Comparison of ENCODE assay signal across 8 cellular contexts in the genomic region with DNA sequence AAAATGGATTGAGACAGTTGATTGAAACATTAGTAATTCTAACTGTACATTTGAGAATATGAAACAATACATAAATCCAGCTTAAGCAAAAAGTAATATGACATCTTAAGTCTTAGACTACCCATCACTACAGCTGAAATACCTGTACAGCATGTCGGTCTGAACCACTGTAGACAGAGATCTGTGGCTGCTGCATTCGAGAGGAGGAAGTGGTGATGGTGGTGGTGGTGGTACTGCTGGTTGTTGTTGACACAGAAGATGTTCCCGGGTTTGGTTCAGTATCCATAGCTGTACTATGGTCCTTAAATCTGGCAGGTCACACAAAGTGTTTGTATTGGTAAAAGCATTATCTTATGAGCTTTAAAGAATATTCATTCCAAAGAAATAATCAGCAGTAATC. TPM values are rescaled to one million over a fixed set of nuclear protein-coding genes. Genes with fewer than 3 reads are reported as not detected.
A peak's percentile ranks its signal among the peaks of the same experiment; 100 is the strongest.
DNase-seq lines count a peak whose midpoint lies in the region; ATAC-seq, FAIRE-seq and TF ChIP-seq lines count a peak whose summit lies in the region.

No MANE protein-coding gene starts in this region.

- H3K27me3 ChIP-seq in GM12878 (replicated peaks in 1 of 2; ENCODE audit: control insufficient read depth in 2 of 2, insufficient read depth in 2 of 2, low read length in 1 of 2) (no peaks in the 10 kb centered on the region), upper lobe of right lung (no peaks in the 10 kb centered on the region)

- no peak for TF ChIP-seq POLR2A in GM12878 (IDR thresholded peaks at IDR 0.05; ENCODE audit: low read depth, low read length)

- no peaks in the 10 kb centered on the region for H3K9me3 ChIP-seq in GM12878 (replicated peaks; ENCODE audit: control insufficient read depth, insufficient read depth, low read length)
- H3K9me3 ChIP-seq in upper lobe of right lung, result no peaks in the 10 kb centered on the region

- peaks cover 67% of the 10 kb centered on the region for H3K79me2 ChIP-seq in GM12878 (ENCODE audit: control insufficient read depth, insufficient read depth, low read length)

- in situ Hi-C loops in GM12878 (cut with MboI), result no loop called here

- WGBS in GM12878 (ENCODE audit: insufficient coverage, insufficient replicate concordance, low lambda C conversion rate, missing lambda C conversion rate), result 9% methylated on average over 3 of the region's 3 CpGs

- H3K4me2 ChIP-seq in GM12878 (ENCODE audit: control insufficient read depth, insufficient read depth), result peak overlapping the region; percentile 88

- DNase-seq in T-helper 1 cell (peak in 4 of 5 donors; percentile 32 to 72 (median 45)), GM12878 (ENCODE audit: low read depth, low spot score) (no peak), ureter (ENCODE audit: low spot score) (no peak), upper lobe of right lung (no peak)
- DNase-seq in stimulated activated CD8-positive, alpha-beta memory T cell treated with anti-CD3 and anti-CD28 coated beads, Interleukin-2, amount 100 ng/mL, for 48 hours (ENCODE audit: low read depth in 2 of 2), result peak; percentile 11 to 30

- CTCF ChIA-PET in GM12878 (lab: Yijun Ruan, JAX), result interaction anchor here (0.7 to 1.4 kb wide), 3 partner anchors 19 to 50 kb away, joined by 3 to 5 read pairs (median 4); no protein-coding TSS in a partner anchor

- peak overlapping the region; percentile 98; the same call in 1 of the 2 replicates for H3K9ac ChIP-seq in GM12878 (ENCODE audit: control insufficient read depth, insufficient read depth, low read length)

- intact Hi-C loops in GM12878 (cut with micrococcal nuclease; ENCODE audit: unreplicated experiment), result no loop called here
- intact Hi-C loops in upper lobe of right lung (cut with DNase I), result no loop called here

- RAD21 ChIA-PET in GM12878 (lab: Charles Lee; ENCODE audit: unreplicated experiment), result interaction anchor here (1.1 to 2.9 kb wide), 7 partner anchors 8 to 178 kb away, joined by 3 to 11 read pairs (median 5); no protein-coding TSS in a partner anchor

- TF ChIP-seq RAD21 in GM12878 (IDR thresholded peaks at IDR 0.05; ENCODE audit: insufficient read depth, low read depth, low read length), result no peak

- H3K4me1 ChIP-seq in GM12878 (ENCODE audit: control insufficient read depth, insufficient read depth, low read length) (peaks cover 5% of the 10 kb centered on the region), upper lobe of right lung (peaks cover 21% of the 10 kb centered on the region)

- FAIRE-seq in GM12878 (lab: Jason Lieb, UNC), result peak; percentile 82

- BruUV-seq in GM12878 (replicated peaks; lab: Mats Ljungman, UMichigan), result no TSS peak

- TF ChIP-seq CTCF in GM12878 (IDR thresholded peaks at IDR 0.05 in 2 of 3, conservative IDR thresholded peaks at IDR 0.05 in 1 of 3; ENCODE audit: control insufficient read depth in 2 of 3, extremely low read depth in 1 of 3, insufficient read depth in 1 of 3, low read depth in 3 of 3, low read length in 3 of 3) (no peak), upper lobe of right lung (IDR thresholded peaks at IDR 0.05) (no peak)

- H4K20me1 ChIP-seq in GM12878 (ENCODE audit: control insufficient read depth, insufficient read depth), result no peaks in the 10 kb centered on the region

- SMC1A ChIA-PET in GM12878 (lab: Charles Lee; ENCODE audit: uncharacterized antibody, unreplicated experiment), result interaction anchor here (0.6 to 2.1 kb wide), 16 partner anchors 9 to 205 kb away, joined by 3 to 9 read pairs (median 4); no protein-coding TSS in a partner anchor

- peaks cover 0 to 27% of the 10 kb centered on the region in 2 experiments; a peak in 3 of 4 replicates for H3K36me3 ChIP-seq in GM12878 (ENCODE audit: control insufficient read depth in 2 of 2, insufficient read depth in 2 of 2, low read length in 1 of 2)
- H3K36me3 ChIP-seq in upper lobe of right lung, result peaks cover 50% of the 10 kb centered on the region

- H2AFZ ChIP-seq in GM12878 (ENCODE audit: control insufficient read depth, low read depth, low read length), result no peak overlapping the region

- H3K4me3 ChIP-seq in GM12878 (peak overlapping the region; percentile 89), upper lobe of right lung (no peak overlapping the region)

- H3K27ac ChIP-seq in GM12878 (ENCODE audit: control insufficient read depth, insufficient read depth), result peak overlapping the region; percentile 98
- no peak overlapping the region for H3K27ac ChIP-seq in upper lobe of right lung

- POLR2A ChIA-PET in GM12878 (lab: Charles Lee), result interaction anchor here (0.5 to 1.3 kb wide), 3 partner anchors 13 to 209 kb away, joined by 4 to 5 read pairs (median 4); no protein-coding TSS in a partner anchor

- ATAC-seq in GM19351 (IDR thresholded peaks at IDR 0.05; ENCODE audit: unreplicated experiment) (peak; percentile 32), GM12878 (peak; percentile 50), HG03097 (IDR thresholded peaks at IDR 0.05; ENCODE audit: low FRiP score, unreplicated experiment) (no peak), HG03469 (IDR thresholded peaks at IDR 0.05; ENCODE audit: unreplicated experiment) (no peak), upper lobe of right lung (no peak)

- no peak for TF ChIP-seq EP300 in GM12878 (IDR thresholded peaks at IDR 0.05; ENCODE audit: borderline replicate concordance in 1 of 2, control insufficient read depth in 1 of 2, low read depth in 2 of 2, low read length in 2 of 2)

TF ChIP-seq in GM12878, 131 proteins besides CTCF, POLR2A, EP300 and RAD21 (continues in another document):
- no peak for TF ChIP-seq SREBF1 (IDR thresholded peaks at IDR 0.05; ENCODE audit: low read length)
- no peak for TF ChIP-seq SRF (IDR thresholded peaks at IDR 0.05; ENCODE audit: low read depth in 2 of 2, low read length in 2 of 2)
- no peak for TF ChIP-seq BMI1 (IDR thresholded peaks at IDR 0.05; ENCODE audit: borderline replicate concordance)
- TF ChIP-seq, protein P1, sequence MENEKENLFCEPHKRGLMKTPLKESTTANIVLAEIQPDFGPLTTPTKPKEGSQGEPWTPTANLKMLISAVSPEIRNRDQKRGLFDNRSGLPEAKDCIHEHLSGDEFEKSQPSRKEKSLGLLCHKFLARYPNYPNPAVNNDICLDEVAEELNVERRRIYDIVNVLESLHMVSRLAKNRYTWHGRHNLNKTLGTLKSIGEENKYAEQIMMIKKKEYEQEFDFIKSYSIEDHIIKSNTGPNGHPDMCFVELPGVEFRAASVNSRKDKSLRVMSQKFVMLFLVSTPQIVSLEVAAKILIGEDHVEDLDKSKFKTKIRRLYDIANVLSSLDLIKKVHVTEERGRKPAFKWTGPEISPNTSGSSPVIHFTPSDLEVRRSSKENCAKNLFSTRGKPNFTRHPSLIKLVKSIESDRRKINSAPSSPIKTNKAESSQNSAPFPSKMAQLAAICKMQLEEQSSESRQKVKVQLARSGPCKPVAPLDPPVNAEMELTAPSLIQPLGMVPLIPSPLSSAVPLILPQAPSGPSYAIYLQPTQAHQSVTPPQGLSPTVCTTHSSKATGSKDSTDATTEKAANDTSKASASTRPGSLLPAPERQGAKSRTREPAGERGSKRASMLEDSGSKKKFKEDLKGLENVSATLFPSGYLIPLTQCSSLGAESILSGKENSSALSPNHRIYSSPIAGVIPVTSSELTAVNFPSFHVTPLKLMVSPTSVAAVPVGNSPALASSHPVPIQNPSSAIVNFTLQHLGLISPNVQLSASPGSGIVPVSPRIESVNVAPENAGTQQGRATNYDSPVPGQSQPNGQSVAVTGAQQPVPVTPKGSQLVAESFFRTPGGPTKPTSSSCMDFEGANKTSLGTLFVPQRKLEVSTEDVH (IDR thresholded peaks at IDR 0.05; ENCODE audit: low read depth, partially characterized antibody), result no peak

RNA-seq across cellular contexts. Expression of a gene that starts 2.9 kb away (rescaled TPM):
- total RNA-seq in GM12878 (2013; cell fraction: nucleolus; rRNA removed), result 197 and 221 TPM in 2 replicates
- total RNA-seq in GM12878 (2014; rRNA removed), result 14.2 and 15.2 TPM in 2 replicates
- 20.5 and 25.2 TPM in 2 replicates for total RNA-seq in GM12878 (2014; rRNA removed; fragmentation: Illumina TruSeq; extraction: Trizol)
- total RNA-seq in GM12878 (2021), result 25.4 and 31.0 TPM in 2 replicates
- 37.7 TPM for polyA plus RNA-seq in GM12878 (2011; ENCODE audit: low read depth)
- 36.4 and 58.0 TPM in 2 replicates for polyA plus RNA-seq in GM12878 (2011; rRNA removed)
- polyA plus RNA-seq in GM12878 (2011; cell fraction: cytosol; rRNA removed), result 49.1 and 49.2 TPM in 2 replicates
- 60.0 and 88.0 TPM in 2 replicates for polyA plus RNA-seq in GM12878 (2011; cell fraction: nucleus; rRNA removed)
- 22.3 and 53.4 TPM in 2 replicates for polyA plus RNA-seq in GM12878 (2012)
- 18.9 and 21.4 TPM in 2 replicates for polyA plus RNA-seq in GM12878 (2014; fragmentation: Illumina TruSeq; extraction: Trizol)
- 1 to 10 TPM; 3.3 to 5.8 TPM for polyA plus RNA-seq in GM12878 (2014; fragmentation: Nextera tagmentation; extraction: Ambion mirVana)
- polyA plus RNA-seq in GM12878 (2014; rRNA removed), result 12.1 and 15.0 TPM in 2 replicates
- 10 to 100 TPM; 57.7 to 62.3 TPM for polyA plus RNA-seq in GM12878 (2016; fragmentation: Nextera tagmentation; extraction: Ambion mirVana)
- polyA minus RNA-seq in GM12878 (2011; rRNA and poly(A)+ RNA removed), result 172 and 238 TPM in 2 replicates
- 15.1 and 18.0 TPM in 2 replicates for polyA minus RNA-seq in GM12878 (2011; cell fraction: cytosol; rRNA and poly(A)+ RNA removed)
- 87.3 and 97.9 TPM in 2 replicates for polyA minus RNA-seq in GM12878 (2011; cell fraction: nucleus; rRNA and poly(A)+ RNA removed)
- 118 TPM for total RNA-seq in ureter
- 84.4 TPM for total RNA-seq in upper lobe of right lung

RNA-seq across cellular contexts. Expression of a gene that starts 43.6 kb away (rescaled TPM):
- total RNA-seq in GM12878 (2013; cell fraction: nucleolus; rRNA removed), result 16.3 and 22.2 TPM in 2 replicates
- total RNA-seq in GM12878 (2014; rRNA removed) (12.0 and 14.4 TPM in 2 replicates), GM12878 (2014; rRNA removed; fragmentation: Illumina TruSeq; extraction: Trizol) (14.1 and 14.6 TPM in 2 replicates), GM12878 (2021) (9.5 and 10.8 TPM in 2 replicates), ureter (65.5 TPM), upper lobe of right lung (43.2 TPM)
- polyA plus RNA-seq in GM12878 (2011; ENCODE audit: low read depth), result 2.3 TPM
- polyA plus RNA-seq in GM12878 (2011; rRNA removed) (11.7 and 19.0 TPM in 2 replicates), GM12878 (2014; fragmentation: Illumina TruSeq; extraction: Trizol) (12.4 and 15.8 TPM in 2 replicates), GM12878 (2014; fragmentation: Nextera tagmentation; extraction: Ambion mirVana) (1 to 10 TPM; 3.5 to 4.9 TPM), GM12878 (2014; rRNA removed) (8.0 and 8.6 TPM in 2 replicates), GM12878 (2016; fragmentation: Nextera tagmentation; extraction: Ambion mirVana) (10 to 100 TPM; 13.8 to 15.4 TPM)
- 4.1 and 5.7 TPM in 2 replicates for polyA plus RNA-seq in GM12878 (2011; cell fraction: cytosol; rRNA removed)
- 4.6 and 5.1 TPM in 2 replicates for polyA plus RNA-seq in GM12878 (2011; cell fraction: nucleus; rRNA removed)
- 5.3 and 5.6 TPM in 2 replicates for polyA plus RNA-seq in GM12878 (2012)
- 10.1 and 14.4 TPM in 2 replicates for polyA minus RNA-seq in GM12878 (2011; rRNA and poly(A)+ RNA removed)
- 6.3 and 7.8 TPM in 2 replicates for polyA minus RNA-seq in GM12878 (2011; cell fraction: cytosol; rRNA and poly(A)+ RNA removed)
- polyA minus RNA-seq in GM12878 (2011; cell fraction: nucleus; rRNA and poly(A)+ RNA removed), result 5.2 and 11.9 TPM in 2 replicates

Comparison
In these comparisons a context has a peak if more than half of its experiments do, and no peak if none do; other contexts are left out.
1. ATAC-seq: peak in GM19351 (single experiment) and GM12878 (single experiment); none in HG03097 (single experiment), HG03469 (single experiment) and upper lobe of right lung (single experiment).
2. DNase-seq: peak in T-helper 1 cell (4 of 5) and stimulated activated CD8-positive, alpha-beta memory T cell treated with anti-CD3 and anti-CD28 coated beads, Interleukin-2, amount 100 ng/mL, for 48 hours (2 of 2); none in GM12878 (single experiment), ureter (single experiment) and upper lobe of right lung (single experiment).